ENCODE assay signal across 1 cellular context in genomic region chr13:29411493-29411892, GRCh38.
TF ChIP-seq lines count a peak whose summit lies in the region.

No MANE protein-coding gene starts in this region.

TF ChIP-seq in SK-N-SH treated with all-trans-retinoic acid at 6 μM for 48 hours, 23 proteins besides CTCF, POLR2A, EP300 and RAD21 (continued from another document):
- TF ChIP-seq CSRNP3 (CRISPR knock-in tag; IDR thresholded peaks at IDR 0.05), result no peak
